In the genomic region with DNA sequence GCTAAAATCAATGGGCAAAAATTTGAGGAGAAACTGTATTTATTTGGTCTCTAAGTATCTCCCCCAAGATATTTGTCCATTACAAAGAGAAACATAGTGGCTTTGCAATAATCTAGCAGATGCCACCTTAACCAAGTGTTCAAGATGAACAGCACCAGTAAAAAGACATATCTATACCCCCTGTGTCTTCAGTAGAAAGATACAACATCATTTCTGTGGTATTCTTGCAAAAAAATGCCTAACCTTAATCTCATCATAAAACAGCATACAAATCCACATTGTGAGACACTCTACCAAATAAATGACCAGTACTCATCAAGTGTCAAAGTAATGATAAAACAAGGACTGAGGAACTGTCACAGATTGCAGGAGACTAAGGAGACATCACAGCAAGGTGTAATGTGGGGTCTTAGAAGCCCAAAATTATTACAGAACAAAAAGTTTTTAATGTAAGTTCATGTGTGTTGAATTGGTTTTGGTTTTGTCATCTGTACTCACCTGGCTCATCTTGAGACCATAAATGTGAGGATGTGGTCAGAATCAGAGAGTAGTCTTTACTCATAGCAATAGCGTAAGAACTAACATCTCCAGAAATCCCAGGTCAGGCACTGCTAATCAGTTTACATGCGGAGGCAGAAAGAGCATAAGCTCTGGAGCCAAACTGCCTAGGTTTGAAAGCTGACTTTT, we compare ENCODE assay signal across 17 cellular contexts.
DNase-seq lines count a peak whose midpoint lies in the region; ATAC-seq and TF ChIP-seq lines count a peak whose summit lies in the region.
"Had no signal": no experiment of that assay in that cellular context is flagged by ENCODE, and none has a peak within 500 bp of the region (broad histone marks: within the 10 kb centered on the region; RNA-seq: fewer than 3 reads in every experiment).

No MANE protein-coding gene starts in this region.

- no peaks in the 10 kb centered on the region for H3K27me3 Mint-ChIP-seq in activated CD8-positive, alpha-beta memory T cell treated with anti-CD3 and anti-CD28 coated beads, Interleukin-2, amount 10 ng/mL, durations not matched to agents 7 days and 5 days
- H3K27me3 Mint-ChIP-seq: dendritic cell treated with granulocyte-macrophage colony-stimulating factor and Interleukin-4, amounts not matched to agents 40 ng/mL and 50 ng/mL, for 4 days; IgD-negative memory B cell had no signal

- no peak for TF ChIP-seq CTCF in esophagus muscularis mucosa (IDR thresholded peaks at IDR 0.05)

- DNase-seq in activated CD8-positive, alpha-beta memory T cell treated with anti-CD3 and anti-CD28 coated beads, Interleukin-2, amount 10 ng/mL, durations not matched to agents 7 days and 5 days, result peak; percentile 66
- DNase-seq in activated CD8-positive, alpha-beta memory T cell treated with anti-CD3 and anti-CD28 coated beads for 24 hours, result no peak
- peak; percentile 20 for DNase-seq in Jurkat, Clone E6-1 (ENCODE audit: low read depth, low spot score)
- DNase-seq in esophagus muscularis mucosa (ENCODE audit: extremely low spot score), result peak; percentile 37
- DNase-seq in UCSD-AML1 (lab: John Stamatoyannopoulos, UW; ENCODE audit: unreplicated experiment), result no peak
- no peak for DNase-seq in COLO668 (lab: John Stamatoyannopoulos, UW; ENCODE audit: unreplicated experiment)
- DNase-seq in RPMI8226, result no peak
- DNase-seq: activated gamma-delta T cell treated with Interleukin-2 at 50 U/mL for 16 hours, body of pancreas, mesenchymal stem cell, NCI-H1048, nephron progenitor cell had no signal

- CTCF ChIA-PET in activated CD8-positive, alpha-beta memory T cell treated with anti-CD3 and anti-CD28 coated beads, Interleukin-2, amount 10 ng/mL, durations not matched to agents 7 days and 5 days (lab: Charles Lee), result no interaction called here

- no peaks in the 10 kb centered on the region for H3K27me3 ChIP-seq in esophagus muscularis mucosa
- H3K27me3 ChIP-seq: body of pancreas, vagina had no signal

- no peak for TF ChIP-seq POLR2A in esophagus muscularis mucosa (IDR thresholded peaks at IDR 0.05; ENCODE audit: low read depth)

- peaks cover 30% of the 10 kb centered on the region for H3K4me1 Mint-ChIP-seq in activated CD8-positive, alpha-beta memory T cell treated with anti-CD3 and anti-CD28 coated beads, Interleukin-2, amount 10 ng/mL, durations not matched to agents 7 days and 5 days

- WGBS in esophagus muscularis mucosa, result 97% methylated on average over 2 of the region's 2 CpGs

- no peak for TF ChIP-seq EP300 in esophagus muscularis mucosa (IDR thresholded peaks at IDR 0.05)

- no peaks in the 10 kb centered on the region for H3K9me3 ChIP-seq in esophagus muscularis mucosa
- H3K9me3 ChIP-seq: body of pancreas, vagina had no signal

- H3K4me3 Mint-ChIP-seq in activated CD8-positive, alpha-beta memory T cell treated with anti-CD3 and anti-CD28 coated beads, Interleukin-2, amount 10 ng/mL, durations not matched to agents 7 days and 5 days, result no peak overlapping the region
- H3K4me3 Mint-ChIP-seq: dendritic cell treated with granulocyte-macrophage colony-stimulating factor and Interleukin-4, amounts not matched to agents 40 ng/mL and 50 ng/mL, for 4 days; IgD-negative memory B cell; nephron progenitor cell had no signal

- peaks cover 0 to 7% (median 2%) of the 10 kb centered on the region in 4 donors for H3K4me1 ChIP-seq in esophagus muscularis mucosa
- H3K4me1 ChIP-seq: body of pancreas, vagina had no signal

- intact Hi-C loops in esophagus muscularis mucosa (cut with DNase I), result no loop called here

- no peak overlapping the region for H3K4me3 ChIP-seq in Jurkat, Clone E6-1 (ENCODE audit: low read length)
- no peak overlapping the region for H3K4me3 ChIP-seq in esophagus muscularis mucosa
- H3K4me3 ChIP-seq: body of pancreas, vagina had no signal

- no peak overlapping the region for H3K27ac ChIP-seq in esophagus muscularis mucosa (replicated peaks in 1 of 4)
- H3K27ac ChIP-seq: body of pancreas, vagina had no signal

- H3K36me3 Mint-ChIP-seq in activated CD8-positive, alpha-beta memory T cell treated with anti-CD3 and anti-CD28 coated beads, Interleukin-2, amount 10 ng/mL, durations not matched to agents 7 days and 5 days, result peaks cover 20% of the 10 kb centered on the region

- peak overlapping the region; percentile 75 for H3K27ac Mint-ChIP-seq in activated CD8-positive, alpha-beta memory T cell treated with anti-CD3 and anti-CD28 coated beads, Interleukin-2, amount 10 ng/mL, durations not matched to agents 7 days and 5 days
- H3K27ac Mint-ChIP-seq: dendritic cell treated with granulocyte-macrophage colony-stimulating factor and Interleukin-4, amounts not matched to agents 40 ng/mL and 50 ng/mL, for 4 days had no signal

- peak; percentile 97 for ATAC-seq in activated CD8-positive, alpha-beta memory T cell treated with anti-CD3 and anti-CD28 coated beads, Interleukin-2, amount 10 ng/mL, durations not matched to agents 7 days and 5 days
- ATAC-seq in GM21619 (IDR thresholded peaks at IDR 0.05; ENCODE audit: unreplicated experiment), result peak; percentile 45
- ATAC-seq: body of pancreas, esophagus mucosa had no signal

- H3K36me3 ChIP-seq in esophagus muscularis mucosa, result peaks cover 0 to 26% (median 3%) of the 10 kb centered on the region in 4 donors
- H3K36me3 ChIP-seq: vagina had no signal

- no peaks in the 10 kb centered on the region for H3K9me3 Mint-ChIP-seq in activated CD8-positive, alpha-beta memory T cell treated with anti-CD3 and anti-CD28 coated beads, Interleukin-2, amount 10 ng/mL, durations not matched to agents 7 days and 5 days (ENCODE audit: low read depth)
- H3K9me3 Mint-ChIP-seq: dendritic cell treated with granulocyte-macrophage colony-stimulating factor and Interleukin-4, amounts not matched to agents 40 ng/mL and 50 ng/mL, for 4 days; IgD-negative memory B cell; nephron progenitor cell had no signal

Comparison
In these comparisons a context has a peak if more than half of its experiments do, and no peak if none do; other contexts are left out.
1. DNase-seq: peak in activated CD8-positive, alpha-beta memory T cell treated with anti-CD3 and anti-CD28 coated beads, Interleukin-2, amount 10 ng/mL, durations not matched to agents 7 days and 5 days (single experiment), Jurkat, Clone E6-1 (single experiment) and esophagus muscularis mucosa (single experiment); none in activated CD8-positive, alpha-beta memory T cell treated with anti-CD3 and anti-CD28 coated beads for 24 hours (single experiment), UCSD-AML1 (single experiment), COLO668 (single experiment) and RPMI8226 (single experiment).